In genomic region chr20:2509468-2509781, GRCh38 we compare ENCODE assay signal across 8 cellular contexts. TPM values are rescaled to one million over a fixed set of nuclear protein-coding genes. Genes with fewer than 3 reads are reported as not detected.
DNase-seq lines count a peak whose midpoint lies in the region; ATAC-seq and TF ChIP-seq lines count a peak whose summit lies in the region.

No MANE protein-coding gene starts in this region.

- H3K9me2 ChIP-seq in GM23248 (ENCODE audit: insufficient read depth), result no peaks in the 10 kb centered on the region

- H3K9me3 Mint-ChIP-seq in glutamatergic neuron (ENCODE audit: unreplicated experiment), result peaks cover 7% of the 10 kb centered on the region

- peak overlapping the region; percentile 94 for H2AFZ ChIP-seq in GM23248

- peaks cover 42% of the 10 kb centered on the region for H3K79me2 ChIP-seq in GM23248 (ENCODE audit: insufficient read depth)

- no peaks in the 10 kb centered on the region for H4K20me1 ChIP-seq in GM23248 (ENCODE audit: insufficient read depth)

- peak overlapping the region; percentile 89 for H3K4me2 ChIP-seq in GM23248 (ENCODE audit: unreplicated experiment)

- peak overlapping the region; percentile 100 for H3K4me3 Mint-ChIP-seq in glutamatergic neuron (ENCODE audit: unreplicated experiment)

- H3K27ac Mint-ChIP-seq in glutamatergic neuron (ENCODE audit: unreplicated experiment), result peak overlapping the region; percentile 98

- no peak for TF ChIP-seq CTCF in WERI-Rb-1 (IDR thresholded peaks at IDR 0.05; ENCODE audit: low read depth, low read length)
- no peak for TF ChIP-seq CTCF in glutamatergic neuron (IDR thresholded peaks at IDR 0.05; ENCODE audit: partially characterized antibody, unreplicated experiment)

- H3K9me3 ChIP-seq in GM23248 (ENCODE audit: low read depth), result no peaks in the 10 kb centered on the region
- H3K9me3 ChIP-seq in WERI-Rb-1 (ENCODE audit: severe bottlenecking), result no peaks in the 10 kb centered on the region

- H3K36me3 ChIP-seq in GM23248 (ENCODE audit: low read depth) (no peaks in the 10 kb centered on the region), WERI-Rb-1 (no peaks in the 10 kb centered on the region)

- H3K4me3 ChIP-seq in GM23248 (peak overlapping the region; percentile 96), WERI-Rb-1 (ENCODE audit: low read depth, low read length) (peak overlapping the region; percentile 87), skeletal muscle cell (ENCODE audit: low read depth, low read length) (peak overlapping the region; percentile 92)

- no peaks in the 10 kb centered on the region for H3F3A ChIP-seq in GM23248 (ENCODE audit: insufficient read depth)

- peak; percentile 23 for DNase-seq in GM23248
- no peak for DNase-seq in WERI-Rb-1
- DNase-seq in glutamatergic neuron, result peak; percentile 28
- DNase-seq in skeletal muscle cell (ENCODE audit: low read depth), result no peak
- no peak for DNase-seq in KBM-7
- no peak for DNase-seq in iPS-NIHi11 (ENCODE audit: low spot score)
- DNase-seq in mesenteric fat pad (ENCODE audit: low spot score), result no peak

- peaks cover 13% of the 10 kb centered on the region; the same call in 1 of the 2 replicates for H3K4me1 ChIP-seq in GM23248 (ENCODE audit: insufficient read depth)

- H3K9ac ChIP-seq in GM23248, result peak overlapping the region; percentile 95

- WGBS in GM23248 (ENCODE audit: low coverage in 1 of 2, low lambda C conversion rate in 2 of 2, missing lambda C conversion rate in 2 of 2), 2 experiments, result 48 to 52% methylated on average over 9 of the region's 9 CpGs

- peaks cover 4% of the 10 kb centered on the region for H3K4me1 Mint-ChIP-seq in glutamatergic neuron (ENCODE audit: low read depth, unreplicated experiment)

- no peaks in the 10 kb centered on the region for H3K27me3 Mint-ChIP-seq in glutamatergic neuron (ENCODE audit: unreplicated experiment)

- H3K36me3 Mint-ChIP-seq in glutamatergic neuron (ENCODE audit: unreplicated experiment), result no peaks in the 10 kb centered on the region

- H3K27me3 ChIP-seq in GM23248 (replicated peaks; ENCODE audit: insufficient read depth) (no peaks in the 10 kb centered on the region), WERI-Rb-1 (ENCODE audit: insufficient read depth, low read depth, severe bottlenecking) (no peaks in the 10 kb centered on the region)

- in situ Hi-C loops in GM23248 (cut with MboI), result no loop called here
- in situ Hi-C loops in KBM-7 (cut with MboI; ENCODE audit: low pct_unique_long_range_greater_than_20kb, low sequenced_read_pairs), result no loop called here

- H3K27ac ChIP-seq in GM23248 (peak overlapping the region; percentile 71), WERI-Rb-1 (peak overlapping the region; percentile 92)

- ATAC-seq in HG02798 (IDR thresholded peaks at IDR 0.05; ENCODE audit: poor library complexity, unreplicated experiment), result no peak

RNA-seq across cellular contexts. Expression of gene ZNF343, which starts 0.7 kb away (rescaled TPM):
- 7.5 and 11.0 TPM in 2 replicates for total RNA-seq in GM23248 (2014; rRNA removed; shearing (Covaris generic))
- polyA plus RNA-seq in GM23248 (2016; fragmentation: Nextera tagmentation; extraction: Ambion mirVana), result 7.0 and 8.1 TPM in 2 replicates
- total RNA-seq in glutamatergic neuron (ENCODE audit: unreplicated experiment) (15.5 TPM), mesenteric fat pad (14.4 TPM)

RNA-seq across cellular contexts. Expression of gene TMC2, which starts 26.9 kb away (rescaled TPM):
- not detected in 2 replicates for total RNA-seq in GM23248 (2014; rRNA removed; shearing (Covaris generic))
- polyA plus RNA-seq in GM23248 (2016; fragmentation: Nextera tagmentation; extraction: Ambion mirVana), result not detected in 2 replicates
- total RNA-seq in glutamatergic neuron (ENCODE audit: unreplicated experiment), result not detected
- 0.22 TPM for total RNA-seq in mesenteric fat pad

RNA-seq across cellular contexts. Expression of gene SNRPB, which starts 38.8 kb away (rescaled TPM):
- total RNA-seq in GM23248 (2014; rRNA removed; shearing (Covaris generic)), result 234 and 280 TPM in 2 replicates
- polyA plus RNA-seq in GM23248 (2016; fragmentation: Nextera tagmentation; extraction: Ambion mirVana), result 221 and 236 TPM in 2 replicates
- total RNA-seq in glutamatergic neuron (ENCODE audit: unreplicated experiment) (114 TPM), mesenteric fat pad (112 TPM)

Comparison
In these comparisons a context has a peak if more than half of its experiments do, and no peak if none do; other contexts are left out.
1. DNase-seq: peak in GM23248 (single experiment) and glutamatergic neuron (single experiment); none in WERI-Rb-1 (single experiment), skeletal muscle cell (single experiment), KBM-7 (single experiment), iPS-NIHi11 (single experiment) and mesenteric fat pad (single experiment).
2. Peak in every context shown above with its lines, with median percentiles within 50 percentile points of each other: H3K4me3 ChIP-seq.